Comparison of ENCODE assay signal across 9 cellular contexts in the genomic region with DNA sequence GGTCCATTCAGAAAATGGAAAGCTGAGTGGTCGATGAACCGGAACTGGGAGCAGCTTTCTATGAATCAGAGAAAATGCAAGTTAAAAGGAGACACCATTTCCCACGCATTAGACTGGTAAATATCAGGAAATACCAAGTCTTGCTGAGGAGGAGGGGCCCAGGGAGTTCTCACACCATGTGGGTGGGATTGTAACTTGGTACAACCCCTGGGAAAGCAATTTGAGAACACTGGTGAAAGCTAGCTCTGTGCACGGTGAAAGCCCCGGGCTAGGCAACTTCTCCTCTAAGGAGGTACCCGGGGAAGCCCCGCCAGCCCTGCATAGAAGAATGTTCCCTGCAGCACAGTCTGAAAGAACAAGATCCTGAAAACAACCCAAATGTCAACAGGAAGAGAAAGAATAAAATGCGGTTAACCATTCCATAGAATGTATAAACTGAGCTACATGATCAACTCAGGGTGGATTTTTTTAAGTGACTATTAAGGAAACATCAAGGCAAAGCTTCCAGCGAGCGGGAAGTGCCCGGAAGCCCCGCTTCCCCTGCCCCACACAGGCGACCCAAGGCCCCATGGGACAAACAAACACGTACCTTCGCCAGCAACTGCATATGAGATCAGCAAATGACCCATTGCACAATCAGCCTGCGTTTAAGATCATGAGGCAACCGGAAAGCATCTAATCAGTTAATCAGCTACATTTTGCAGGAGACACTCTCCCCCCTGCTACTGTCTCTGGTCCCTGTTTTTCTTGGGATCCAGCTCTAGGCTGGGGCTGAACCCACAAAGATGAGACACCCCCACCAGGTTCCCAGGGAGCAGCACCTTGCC. TPM values are rescaled to one million over a fixed set of nuclear protein-coding genes. Genes with fewer than 3 reads are reported as not detected.
DNase-seq lines count a peak whose midpoint lies in the region; ATAC-seq and TF ChIP-seq lines count a peak whose summit lies in the region.
"Had no signal": no experiment of that assay in that cellular context is flagged by ENCODE, and none has a peak within 500 bp of the region (broad histone marks: within the 10 kb centered on the region; RNA-seq: fewer than 3 reads in every experiment).

No MANE protein-coding gene starts in this region.

- no peaks in the 10 kb centered on the region for H3K9me3 Mint-ChIP-seq in endodermal cell
- H3K9me3 Mint-ChIP-seq in nephron progenitor cell: no peaks in the 10 kb centered on the region
- H3K9me3 Mint-ChIP-seq: natural killer cell treated with Interleukin-12 subunit alpha and Interleukin-12 subunit beta and Interleukin-15 and Interleukin-18, amount 100 ng/mL, for 72 hours had no signal

- WGBS in endodermal cell (ENCODE audit: insufficient coverage in 1 of 2, insufficient read length in 1 of 2), 2 experiments: 77 to 88% methylated on average over 17 of the region's 17 CpGs

- peaks cover 3% of the 10 kb centered on the region for H3K4me1 ChIP-seq in endodermal cell (ENCODE audit: control insufficient read depth, insufficient read depth, low read length)

- H3K27me3 ChIP-seq in endodermal cell (ENCODE audit: control insufficient read depth, insufficient read depth, low read length, poor library complexity, severe bottlenecking): no peaks in the 10 kb centered on the region

- H3K9ac ChIP-seq in endodermal cell (ENCODE audit: extremely low read depth, low read length, poor library complexity, severe bottlenecking): no peak overlapping the region

- H3K27ac ChIP-seq in endodermal cell (ENCODE audit: low read depth, low read length): peak overlapping the region; percentile 29

- H3K4me3 ChIP-seq in endodermal cell (ENCODE audit: low read length): no peak overlapping the region

- H3K27ac Mint-ChIP-seq in endodermal cell: no peak overlapping the region
- peak overlapping the region; percentile 14 for H3K27ac Mint-ChIP-seq in nephron progenitor cell

- TF ChIP-seq CTCF in endodermal cell (conservative IDR thresholded peaks at IDR 0.05) (no peak), nephron progenitor cell (IDR thresholded peaks at IDR 0.05) (no peak)

- H3K36me3 ChIP-seq in endodermal cell (ENCODE audit: control insufficient read depth, insufficient read depth, low read length): no peaks in the 10 kb centered on the region

- H3K36me3 Mint-ChIP-seq in endodermal cell (ENCODE audit: low read depth) (peaks cover 44% of the 10 kb centered on the region), nephron progenitor cell (ENCODE audit: low read depth) (no peaks in the 10 kb centered on the region)
- H3K36me3 Mint-ChIP-seq: natural killer cell treated with Interleukin-12 subunit alpha and Interleukin-12 subunit beta and Interleukin-15 and Interleukin-18, amount 100 ng/mL, for 72 hours had no signal

- H3K9me3 ChIP-seq in endodermal cell (ENCODE audit: control insufficient read depth, low read length): no peaks in the 10 kb centered on the region

- no peak overlapping the region for H3K4me3 Mint-ChIP-seq in endodermal cell
- H3K4me3 Mint-ChIP-seq in nephron progenitor cell: peak overlapping the region; percentile 26
- H3K4me3 Mint-ChIP-seq: natural killer cell treated with Interleukin-12 subunit alpha and Interleukin-12 subunit beta and Interleukin-15 and Interleukin-18, amount 100 ng/mL, for 72 hours had no signal

- H3K4me1 Mint-ChIP-seq in endodermal cell (peaks cover 26% of the 10 kb centered on the region), nephron progenitor cell (peaks cover 42% of the 10 kb centered on the region)

- no peaks in the 10 kb centered on the region for H3K27me3 Mint-ChIP-seq in endodermal cell (ENCODE audit: insufficient read depth)
- H3K27me3 Mint-ChIP-seq in nephron progenitor cell (ENCODE audit: low read depth, poor library complexity): peaks cover 10% of the 10 kb centered on the region

- ATAC-seq in GM19328 (IDR thresholded peaks at IDR 0.05; ENCODE audit: unreplicated experiment): no peak
- ATAC-seq: natural killer cell treated with Interleukin-12 subunit alpha and Interleukin-12 subunit beta and Interleukin-15 and Interleukin-18, amount 100 ng/mL, for 72 hours had no signal

- DNase-seq in Daoy (ENCODE audit: low read depth) (peak; percentile 85), M059J (ENCODE audit: low read depth) (peak; percentile 83), endodermal cell (peak; percentile 53), nephron progenitor cell (peak; percentile 48), NCI-H2196 (lab: John Stamatoyannopoulos, UW; ENCODE audit: unreplicated experiment) (no peak)
- no peak for DNase-seq in stimulated activated CD4-positive, alpha-beta T cell treated with anti-CD3 and anti-CD28 coated beads, Interleukin-2, amount 100 ng/mL, for 24 hours
- DNase-seq in stimulated activated CD8-positive, alpha-beta memory T cell treated with anti-CD3 and anti-CD28 coated beads, Interleukin-4, amount 100 ng/mL, for 48 hours: no peak

RNA-seq across cellular contexts. Expression of a gene that starts 11.3 kb away (rescaled TPM):
- total RNA-seq in Daoy (2014; rRNA removed; shearing (Covaris generic)): 0.06 and 0.29 TPM in 2 replicates
- not detected in 2 replicates for total RNA-seq in M059J (2014; rRNA removed; shearing (Covaris generic))
- 10 to 100 TPM; 22.3 to 49.6 TPM for total RNA-seq in endodermal cell
- 6.4 TPM for polyA plus RNA-seq in endodermal cell (2013, experiment 1 of 2)
- 7.0 TPM for polyA plus RNA-seq in endodermal cell (2013, experiment 2 of 2)

Comparison
In these comparisons a context has a peak if more than half of its experiments do, and no peak if none do; other contexts are left out.
1. DNase-seq: peak in Daoy (single experiment), M059J (single experiment), endodermal cell (single experiment) and nephron progenitor cell (single experiment); none in stimulated activated CD4-positive, alpha-beta T cell treated with anti-CD3 and anti-CD28 coated beads, Interleukin-2, amount 100 ng/mL, for 24 hours (0 of 2), stimulated activated CD8-positive, alpha-beta memory T cell treated with anti-CD3 and anti-CD28 coated beads, Interleukin-4, amount 100 ng/mL, for 48 hours (single experiment) and NCI-H2196 (single experiment).
2. RNA of a gene that starts 11.3 kb away (total RNA-seq): 22.3 to 49.6 TPM in endodermal cell; 0.06 to 0.29 TPM in Daoy and not detected in M059J; every median in the first group is over 10 times any median in the second.